In the genomic region with DNA sequence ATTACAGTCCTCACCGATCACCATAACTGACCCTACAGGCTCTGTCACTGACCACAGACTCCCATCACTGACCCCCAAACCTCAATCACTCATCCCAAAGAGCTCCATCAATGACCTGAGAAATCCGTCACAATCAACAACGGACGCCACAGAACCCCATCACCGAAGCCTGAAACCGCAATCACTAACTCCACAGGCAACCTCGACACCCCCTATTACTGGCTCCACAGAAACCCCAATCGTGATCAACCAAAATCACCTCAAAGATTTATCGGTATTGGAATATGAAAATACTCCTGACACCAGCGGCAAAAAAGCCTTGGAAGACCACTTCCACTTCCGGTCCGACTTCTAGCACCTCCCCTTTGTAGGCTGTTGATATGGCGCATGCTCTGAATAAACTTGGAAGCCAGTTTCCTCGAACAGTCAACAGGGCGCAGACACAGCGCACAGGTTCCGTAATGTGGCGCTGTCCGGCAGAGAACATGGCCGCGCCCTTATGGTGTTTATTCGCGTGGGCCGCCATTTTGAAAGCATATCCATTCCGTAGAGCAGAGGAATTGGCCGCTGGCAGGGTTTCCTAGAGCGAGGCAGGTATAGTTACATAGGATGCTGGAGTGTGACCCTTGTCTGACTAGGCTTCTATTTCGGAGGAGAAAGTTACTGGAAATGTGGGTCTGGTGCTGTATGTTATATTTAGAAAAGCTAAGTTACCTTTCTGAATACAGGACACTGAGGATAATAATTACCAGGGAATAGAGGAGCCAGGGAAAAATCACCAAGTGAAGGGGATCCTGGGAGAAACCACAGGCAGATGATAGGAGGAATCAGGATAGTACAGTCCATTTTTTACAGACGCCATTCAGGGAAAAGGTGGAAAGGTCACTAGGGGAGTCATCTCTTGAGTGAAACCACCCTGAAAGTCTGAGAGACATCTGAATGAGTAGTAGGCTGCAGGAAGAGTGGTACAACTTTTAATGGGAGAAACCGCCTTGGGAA, we compare ENCODE assay signal across 1 cellular context.
TF ChIP-seq lines count a peak whose summit lies in the region.

A gene (minus strand): TSS at position 328 of the 999 bp plus-strand sequence. CDS start 2,785 bp downstream, outside the sequence.

TF ChIP-seq in HepG2, 621 proteins besides CTCF, POLR2A, EP300 and RAD21 (continued from another document and continues in another):
- TF ChIP-seq, protein P1, sequence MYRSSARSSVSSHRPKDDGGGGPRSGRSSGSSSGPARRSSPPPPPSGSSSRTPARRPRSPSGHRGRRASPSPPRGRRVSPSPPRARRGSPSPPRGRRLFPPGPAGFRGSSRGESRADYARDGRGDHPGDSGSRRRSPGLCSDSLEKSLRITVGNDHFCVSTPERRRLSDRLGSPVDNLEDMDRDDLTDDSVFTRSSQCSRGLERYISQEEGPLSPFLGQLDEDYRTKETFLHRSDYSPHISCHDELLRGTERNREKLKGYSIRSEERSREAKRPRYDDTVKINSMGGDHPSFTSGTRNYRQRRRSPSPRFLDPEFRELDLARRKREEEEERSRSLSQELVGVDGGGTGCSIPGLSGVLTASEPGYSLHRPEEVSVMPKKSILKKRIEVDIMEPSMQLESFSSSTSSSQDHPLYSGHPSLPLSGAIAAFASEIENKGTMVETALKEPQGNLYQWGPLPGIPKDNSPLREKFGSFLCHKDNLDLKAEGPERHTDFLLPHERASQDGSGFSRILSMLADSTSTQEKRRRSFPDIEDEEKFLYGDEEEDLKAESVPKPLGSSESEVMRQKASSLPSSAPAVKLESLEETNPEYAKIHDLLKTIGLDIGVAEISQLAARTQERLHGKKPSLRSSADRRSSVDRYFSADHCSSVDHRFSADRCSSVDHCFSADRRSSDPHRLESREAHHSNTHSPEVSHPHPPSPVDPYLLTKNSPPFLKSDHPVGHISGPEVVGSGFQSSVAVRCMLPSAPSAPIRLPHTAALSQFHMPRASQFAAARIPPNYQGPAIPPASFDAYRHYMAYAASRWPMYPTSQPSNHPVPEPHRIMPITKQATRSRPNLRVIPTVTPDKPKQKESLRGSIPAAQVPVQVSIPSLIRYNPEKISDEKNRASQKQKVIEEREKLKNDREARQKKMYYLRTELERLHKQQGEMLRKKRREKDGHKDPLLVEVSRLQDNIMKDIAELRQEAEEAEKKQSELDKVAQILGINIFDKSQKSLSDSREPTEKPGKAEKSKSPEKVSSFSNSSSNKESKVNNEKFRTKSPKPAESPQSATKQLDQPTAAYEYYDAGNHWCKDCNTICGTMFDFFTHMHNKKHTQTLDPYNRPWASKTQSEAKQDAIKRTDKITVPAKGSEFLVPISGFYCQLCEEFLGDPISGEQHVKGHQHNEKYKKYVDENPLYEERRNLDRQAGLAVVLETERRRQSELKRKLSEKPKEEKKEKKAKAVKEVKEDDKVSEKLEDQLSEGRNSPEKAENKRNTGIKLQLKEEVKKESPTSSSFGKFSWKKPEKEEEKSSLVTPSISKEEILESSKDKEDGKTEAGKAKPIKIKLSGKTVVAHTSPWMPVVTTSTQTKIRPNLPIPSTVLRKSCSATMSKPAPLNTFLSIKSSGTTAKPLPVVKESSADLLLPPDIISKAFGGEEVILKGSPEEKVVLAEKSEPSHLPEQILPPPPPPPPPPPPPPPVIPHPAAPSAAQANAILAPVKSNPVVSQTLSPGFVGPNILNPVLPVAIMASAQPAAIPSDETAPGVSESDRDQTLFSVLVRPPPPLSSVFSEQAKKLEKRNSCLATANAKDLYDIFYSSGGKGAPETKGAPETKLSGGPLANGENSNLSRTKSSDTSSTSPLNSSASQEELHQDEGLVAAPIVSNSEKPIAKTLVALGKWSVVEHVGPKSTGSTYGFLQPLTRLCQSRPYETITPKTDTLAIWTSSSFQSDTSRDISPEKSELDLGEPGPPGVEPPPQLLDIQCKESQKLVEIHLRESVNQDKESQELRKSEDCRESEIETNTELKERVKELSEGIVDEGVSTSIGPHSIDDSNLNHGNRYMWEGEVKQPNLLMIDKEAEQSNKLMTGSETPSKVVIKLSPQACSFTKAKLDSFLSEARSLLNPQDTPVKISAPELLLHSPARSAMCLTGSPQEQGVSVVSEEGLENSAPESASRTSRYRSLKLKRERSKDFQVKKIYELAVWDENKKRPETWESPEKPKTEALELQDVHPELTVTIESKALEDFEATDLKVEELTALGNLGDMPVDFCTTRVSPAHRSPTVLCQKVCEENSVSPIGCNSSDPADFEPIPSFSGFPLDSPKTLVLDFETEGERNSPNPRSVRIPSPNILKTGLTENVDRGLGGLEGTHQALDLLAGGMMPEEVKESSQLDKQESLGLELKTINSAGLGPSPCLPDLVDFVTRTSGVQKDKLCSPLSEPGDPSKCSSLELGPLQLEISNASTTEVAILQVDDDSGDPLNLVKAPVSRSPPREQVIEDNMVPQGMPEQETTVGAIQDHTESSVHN (CRISPR knock-in tag; IDR thresholded peaks at IDR 0.05): no peak
- TF ChIP-seq CREB1 (IDR thresholded peaks at IDR 0.05) (peak; percentile 47), CREB1 (CRISPR knock-in tag; IDR thresholded peaks at IDR 0.05) (peak; percentile 91), HOXA9 (CRISPR knock-in tag; IDR thresholded peaks at IDR 0.05; ENCODE audit: borderline replicate concordance) (no peak), KLF12 (CRISPR knock-in tag; IDR thresholded peaks at IDR 0.05; ENCODE audit: borderline replicate concordance) (no peak), ZIK1 (CRISPR knock-in tag; IDR thresholded peaks at IDR 0.05; ENCODE audit: borderline replicate concordance, low read depth) (no peak), RFXAP (CRISPR knock-in tag; IDR thresholded peaks at IDR 0.05; ENCODE audit: borderline replicate concordance) (no peak), ZFP36 (IDR thresholded peaks at IDR 0.05; ENCODE audit: borderline replicate concordance, low read depth, low read length, partially characterized antibody) (no peak), NFKBIZ (CRISPR knock-in tag; IDR thresholded peaks at IDR 0.05) (no peak), ZNF570 (CRISPR knock-in tag; IDR thresholded peaks at IDR 0.05; ENCODE audit: borderline replicate concordance) (no peak), HCFC1 (IDR thresholded peaks at IDR 0.05; ENCODE audit: low read depth, low read length) (peak; percentile 92), ZNF577 (CRISPR knock-in tag; IDR thresholded peaks at IDR 0.05; ENCODE audit: borderline replicate concordance, low read depth) (no peak), SRF (IDR thresholded peaks at IDR 0.05; ENCODE audit: low read depth, low read length) (no peak), ZFY (CRISPR knock-in tag; IDR thresholded peaks at IDR 0.05) (peak; percentile 33; the same call in 1 of the 2 replicates), ZMAT3 (CRISPR knock-in tag; conservative IDR thresholded peaks at IDR 0.05) (no peak), ZNF562 (CRISPR knock-in tag; IDR thresholded peaks at IDR 0.05; ENCODE audit: borderline replicate concordance) (no peak)
- TF ChIP-seq, protein P2, sequence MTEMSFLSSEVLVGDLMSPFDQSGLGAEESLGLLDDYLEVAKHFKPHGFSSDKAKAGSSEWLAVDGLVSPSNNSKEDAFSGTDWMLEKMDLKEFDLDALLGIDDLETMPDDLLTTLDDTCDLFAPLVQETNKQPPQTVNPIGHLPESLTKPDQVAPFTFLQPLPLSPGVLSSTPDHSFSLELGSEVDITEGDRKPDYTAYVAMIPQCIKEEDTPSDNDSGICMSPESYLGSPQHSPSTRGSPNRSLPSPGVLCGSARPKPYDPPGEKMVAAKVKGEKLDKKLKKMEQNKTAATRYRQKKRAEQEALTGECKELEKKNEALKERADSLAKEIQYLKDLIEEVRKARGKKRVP (CRISPR knock-in tag; IDR thresholded peaks at IDR 0.05): no peak
- TF ChIP-seq, protein P3, sequence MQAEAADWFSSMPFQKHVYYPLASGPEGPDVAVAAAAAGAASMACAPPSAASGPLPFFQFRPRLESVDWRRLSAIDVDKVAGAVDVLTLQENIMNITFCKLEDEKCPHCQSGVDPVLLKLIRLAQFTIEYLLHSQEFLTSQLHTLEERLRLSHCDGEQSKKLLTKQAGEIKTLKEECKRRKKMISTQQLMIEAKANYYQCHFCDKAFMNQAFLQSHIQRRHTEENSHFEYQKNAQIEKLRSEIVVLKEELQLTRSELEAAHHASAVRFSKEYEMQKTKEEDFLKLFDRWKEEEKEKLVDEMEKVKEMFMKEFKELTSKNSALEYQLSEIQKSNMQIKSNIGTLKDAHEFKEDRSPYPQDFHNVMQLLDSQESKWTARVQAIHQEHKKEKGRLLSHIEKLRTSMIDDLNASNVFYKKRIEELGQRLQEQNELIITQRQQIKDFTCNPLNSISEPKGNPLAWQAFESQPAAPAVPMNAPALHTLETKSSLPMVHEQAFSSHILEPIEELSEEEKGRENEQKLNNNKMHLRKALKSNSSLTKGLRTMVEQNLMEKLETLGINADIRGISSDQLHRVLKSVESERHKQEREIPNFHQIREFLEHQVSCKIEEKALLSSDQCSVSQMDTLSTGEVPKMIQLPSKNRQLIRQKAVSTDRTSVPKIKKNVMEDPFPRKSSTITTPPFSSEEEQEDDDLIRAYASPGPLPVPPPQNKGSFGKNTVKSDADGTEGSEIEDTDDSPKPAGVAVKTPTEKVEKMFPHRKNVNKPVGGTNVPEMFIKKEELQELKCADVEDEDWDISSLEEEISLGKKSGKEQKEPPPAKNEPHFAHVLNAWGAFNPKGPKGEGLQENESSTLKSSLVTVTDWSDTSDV (CRISPR knock-in tag; IDR thresholded peaks at IDR 0.05): no peak
- TF ChIP-seq, protein P4, sequence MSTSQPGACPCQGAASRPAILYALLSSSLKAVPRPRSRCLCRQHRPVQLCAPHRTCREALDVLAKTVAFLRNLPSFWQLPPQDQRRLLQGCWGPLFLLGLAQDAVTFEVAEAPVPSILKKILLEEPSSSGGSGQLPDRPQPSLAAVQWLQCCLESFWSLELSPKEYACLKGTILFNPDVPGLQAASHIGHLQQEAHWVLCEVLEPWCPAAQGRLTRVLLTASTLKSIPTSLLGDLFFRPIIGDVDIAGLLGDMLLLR (CRISPR knock-in tag; IDR thresholded peaks at IDR 0.05): no peak
- TF ChIP-seq, protein P5, sequence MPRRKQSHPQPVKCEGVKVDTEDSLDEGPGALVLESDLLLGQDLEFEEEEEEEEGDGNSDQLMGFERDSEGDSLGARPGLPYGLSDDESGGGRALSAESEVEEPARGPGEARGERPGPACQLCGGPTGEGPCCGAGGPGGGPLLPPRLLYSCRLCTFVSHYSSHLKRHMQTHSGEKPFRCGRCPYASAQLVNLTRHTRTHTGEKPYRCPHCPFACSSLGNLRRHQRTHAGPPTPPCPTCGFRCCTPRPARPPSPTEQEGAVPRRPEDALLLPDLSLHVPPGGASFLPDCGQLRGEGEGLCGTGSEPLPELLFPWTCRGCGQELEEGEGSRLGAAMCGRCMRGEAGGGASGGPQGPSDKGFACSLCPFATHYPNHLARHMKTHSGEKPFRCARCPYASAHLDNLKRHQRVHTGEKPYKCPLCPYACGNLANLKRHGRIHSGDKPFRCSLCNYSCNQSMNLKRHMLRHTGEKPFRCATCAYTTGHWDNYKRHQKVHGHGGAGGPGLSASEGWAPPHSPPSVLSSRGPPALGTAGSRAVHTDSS (CRISPR knock-in tag; conservative IDR thresholded peaks at IDR 0.05): no peak
- TF ChIP-seq, protein P6, sequence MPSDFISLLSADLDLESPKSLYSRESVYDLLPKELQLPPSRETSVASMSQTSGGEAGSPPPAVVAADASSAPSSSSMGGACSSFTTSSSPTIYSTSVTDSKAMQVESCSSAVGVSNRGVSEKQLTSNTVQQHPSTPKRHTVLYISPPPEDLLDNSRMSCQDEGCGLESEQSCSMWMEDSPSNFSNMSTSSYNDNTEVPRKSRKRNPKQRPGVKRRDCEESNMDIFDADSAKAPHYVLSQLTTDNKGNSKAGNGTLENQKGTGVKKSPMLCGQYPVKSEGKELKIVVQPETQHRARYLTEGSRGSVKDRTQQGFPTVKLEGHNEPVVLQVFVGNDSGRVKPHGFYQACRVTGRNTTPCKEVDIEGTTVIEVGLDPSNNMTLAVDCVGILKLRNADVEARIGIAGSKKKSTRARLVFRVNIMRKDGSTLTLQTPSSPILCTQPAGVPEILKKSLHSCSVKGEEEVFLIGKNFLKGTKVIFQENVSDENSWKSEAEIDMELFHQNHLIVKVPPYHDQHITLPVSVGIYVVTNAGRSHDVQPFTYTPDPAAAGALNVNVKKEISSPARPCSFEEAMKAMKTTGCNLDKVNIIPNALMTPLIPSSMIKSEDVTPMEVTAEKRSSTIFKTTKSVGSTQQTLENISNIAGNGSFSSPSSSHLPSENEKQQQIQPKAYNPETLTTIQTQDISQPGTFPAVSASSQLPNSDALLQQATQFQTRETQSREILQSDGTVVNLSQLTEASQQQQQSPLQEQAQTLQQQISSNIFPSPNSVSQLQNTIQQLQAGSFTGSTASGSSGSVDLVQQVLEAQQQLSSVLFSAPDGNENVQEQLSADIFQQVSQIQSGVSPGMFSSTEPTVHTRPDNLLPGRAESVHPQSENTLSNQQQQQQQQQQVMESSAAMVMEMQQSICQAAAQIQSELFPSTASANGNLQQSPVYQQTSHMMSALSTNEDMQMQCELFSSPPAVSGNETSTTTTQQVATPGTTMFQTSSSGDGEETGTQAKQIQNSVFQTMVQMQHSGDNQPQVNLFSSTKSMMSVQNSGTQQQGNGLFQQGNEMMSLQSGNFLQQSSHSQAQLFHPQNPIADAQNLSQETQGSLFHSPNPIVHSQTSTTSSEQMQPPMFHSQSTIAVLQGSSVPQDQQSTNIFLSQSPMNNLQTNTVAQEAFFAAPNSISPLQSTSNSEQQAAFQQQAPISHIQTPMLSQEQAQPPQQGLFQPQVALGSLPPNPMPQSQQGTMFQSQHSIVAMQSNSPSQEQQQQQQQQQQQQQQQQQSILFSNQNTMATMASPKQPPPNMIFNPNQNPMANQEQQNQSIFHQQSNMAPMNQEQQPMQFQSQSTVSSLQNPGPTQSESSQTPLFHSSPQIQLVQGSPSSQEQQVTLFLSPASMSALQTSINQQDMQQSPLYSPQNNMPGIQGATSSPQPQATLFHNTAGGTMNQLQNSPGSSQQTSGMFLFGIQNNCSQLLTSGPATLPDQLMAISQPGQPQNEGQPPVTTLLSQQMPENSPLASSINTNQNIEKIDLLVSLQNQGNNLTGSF (CRISPR knock-in tag; IDR thresholded peaks at IDR 0.05): no peak
- TF ChIP-seq, protein P7, sequence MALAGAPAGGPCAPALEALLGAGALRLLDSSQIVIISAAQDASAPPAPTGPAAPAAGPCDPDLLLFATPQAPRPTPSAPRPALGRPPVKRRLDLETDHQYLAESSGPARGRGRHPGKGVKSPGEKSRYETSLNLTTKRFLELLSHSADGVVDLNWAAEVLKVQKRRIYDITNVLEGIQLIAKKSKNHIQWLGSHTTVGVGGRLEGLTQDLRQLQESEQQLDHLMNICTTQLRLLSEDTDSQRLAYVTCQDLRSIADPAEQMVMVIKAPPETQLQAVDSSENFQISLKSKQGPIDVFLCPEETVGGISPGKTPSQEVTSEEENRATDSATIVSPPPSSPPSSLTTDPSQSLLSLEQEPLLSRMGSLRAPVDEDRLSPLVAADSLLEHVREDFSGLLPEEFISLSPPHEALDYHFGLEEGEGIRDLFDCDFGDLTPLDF (CRISPR knock-in tag; IDR thresholded peaks at IDR 0.05): no peak
- TF ChIP-seq, protein P8, sequence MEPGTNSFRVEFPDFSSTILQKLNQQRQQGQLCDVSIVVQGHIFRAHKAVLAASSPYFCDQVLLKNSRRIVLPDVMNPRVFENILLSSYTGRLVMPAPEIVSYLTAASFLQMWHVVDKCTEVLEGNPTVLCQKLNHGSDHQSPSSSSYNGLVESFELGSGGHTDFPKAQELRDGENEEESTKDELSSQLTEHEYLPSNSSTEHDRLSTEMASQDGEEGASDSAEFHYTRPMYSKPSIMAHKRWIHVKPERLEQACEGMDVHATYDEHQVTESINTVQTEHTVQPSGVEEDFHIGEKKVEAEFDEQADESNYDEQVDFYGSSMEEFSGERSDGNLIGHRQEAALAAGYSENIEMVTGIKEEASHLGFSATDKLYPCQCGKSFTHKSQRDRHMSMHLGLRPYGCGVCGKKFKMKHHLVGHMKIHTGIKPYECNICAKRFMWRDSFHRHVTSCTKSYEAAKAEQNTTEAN (CRISPR knock-in tag; conservative IDR thresholded peaks at IDR 0.05): no peak
